Comparison of ENCODE assay signal across 8 cellular contexts in the genomic region with DNA sequence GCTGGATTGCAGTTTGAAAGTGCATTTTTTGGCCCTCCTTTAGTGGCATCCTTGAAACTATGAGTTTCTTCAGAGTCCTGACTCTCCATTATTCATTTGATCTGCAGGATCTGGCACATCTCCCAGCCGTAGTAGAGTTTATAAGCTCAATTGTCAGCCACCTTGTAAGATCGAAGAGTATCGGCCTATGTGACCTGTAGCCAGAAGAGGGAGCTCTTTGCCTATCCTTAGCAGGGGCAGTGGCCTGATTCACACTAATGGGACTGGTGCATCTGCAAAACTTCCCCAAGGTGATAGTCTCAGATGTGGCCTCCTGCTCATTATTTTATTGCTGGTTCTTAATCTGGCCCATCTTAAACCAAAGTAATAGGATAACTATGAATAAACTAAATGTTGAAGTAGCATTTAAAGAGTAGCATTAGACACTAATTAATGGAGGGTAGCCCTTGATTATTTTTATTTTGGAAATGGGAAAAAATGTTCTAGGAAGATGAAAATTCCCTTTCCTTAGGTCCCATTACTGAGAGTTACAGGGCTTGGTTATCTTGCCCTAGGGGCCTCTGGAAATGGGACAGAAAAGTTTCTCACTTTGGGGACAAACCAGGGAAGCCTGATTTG. TPM values are rescaled to one million over a fixed set of nuclear protein-coding genes. Genes with fewer than 3 reads are reported as not detected.
DNase-seq lines count a peak whose midpoint lies in the region; ATAC-seq and TF ChIP-seq lines count a peak whose summit lies in the region.

No MANE protein-coding gene starts in this region.

- peak overlapping the region in 5 of 7 donors; percentile 10 to 75 (median 59) for H3K27ac Mint-ChIP-seq in CD4-positive, alpha-beta memory T cell
- H3K27ac Mint-ChIP-seq in activated CD4-positive, alpha-beta T cell treated with anti-CD3 and anti-CD28 coated beads for 36 hours = no peak overlapping the region
- no peak overlapping the region for H3K27ac Mint-ChIP-seq in mesothelial cell of epicardium

- peaks cover 8 to 10% (median 8%) of the 10 kb centered on the region in 4 donors for H3K4me1 Mint-ChIP-seq in CD4-positive, alpha-beta memory T cell
- H3K4me1 Mint-ChIP-seq in activated CD4-positive, alpha-beta T cell treated with anti-CD3 and anti-CD28 coated beads for 36 hours = peaks cover 12% of the 10 kb centered on the region
- H3K4me1 Mint-ChIP-seq in mesothelial cell of epicardium = peaks cover 11% of the 10 kb centered on the region

- H3K4me3 ChIP-seq in CD4-positive, alpha-beta memory T cell (ENCODE audit: low read length in 2 of 2) = no peak overlapping the region

- H3K27ac ChIP-seq in CD4-positive, alpha-beta memory T cell (ENCODE audit: low read depth, low read length) = no peak overlapping the region

- intact Hi-C loops in CD4-positive, alpha-beta memory T cell (cut with micrococcal nuclease) = loop anchor here (1.0 to 5.0 kb wide), 9 partner anchors 17 to 419 kb away; no protein-coding TSS in a partner anchor
- intact Hi-C loops in activated CD4-positive, alpha-beta T cell treated with anti-CD3 and anti-CD28 coated beads for 36 hours (cut with DNase I, micrococcal nuclease) = loop anchor here (1.0 to 5.0 kb wide), 7 partner anchors 25 to 420 kb away; a partner anchor contains a TSS

- H3K27me3 ChIP-seq in CD4-positive, alpha-beta memory T cell (ENCODE audit: insufficient read depth, low read length) = no peaks in the 10 kb centered on the region

- TF ChIP-seq CTCF in mesothelial cell of epicardium (IDR thresholded peaks at IDR 0.05; ENCODE audit: unreplicated experiment) = peak; percentile 55

- H3K9me3 ChIP-seq in CD4-positive, alpha-beta memory T cell (ENCODE audit: control insufficient read depth in 1 of 2, low read length in 2 of 2) = no peaks in the 10 kb centered on the region

- no peaks in the 10 kb centered on the region for H3K36me3 ChIP-seq in CD4-positive, alpha-beta memory T cell (ENCODE audit: insufficient read depth, low read length)

- H3K27me3 Mint-ChIP-seq in CD4-positive, alpha-beta memory T cell = no peaks in the 10 kb centered on the region
- H3K27me3 Mint-ChIP-seq in activated CD4-positive, alpha-beta T cell treated with anti-CD3 and anti-CD28 coated beads for 36 hours = no peaks in the 10 kb centered on the region
- H3K27me3 Mint-ChIP-seq in mesothelial cell of epicardium (ENCODE audit: low read depth) = no peaks in the 10 kb centered on the region

- no peaks in the 10 kb centered on the region for H3K9me3 Mint-ChIP-seq in CD4-positive, alpha-beta memory T cell
- no peaks in the 10 kb centered on the region for H3K9me3 Mint-ChIP-seq in activated CD4-positive, alpha-beta T cell treated with anti-CD3 and anti-CD28 coated beads for 36 hours (ENCODE audit: low read depth)
- no peaks in the 10 kb centered on the region for H3K9me3 Mint-ChIP-seq in mesothelial cell of epicardium

- ATAC-seq in GM19324 (IDR thresholded peaks at IDR 0.05; ENCODE audit: low FRiP score, unreplicated experiment) (peak; percentile 67), HG03342 (IDR thresholded peaks at IDR 0.05; ENCODE audit: unreplicated experiment) (peak; percentile 50)
- peak; percentile 94 for ATAC-seq in activated CD4-positive, alpha-beta T cell treated with anti-CD3 and anti-CD28 coated beads for 36 hours

- no peak overlapping the region for H3K4me3 Mint-ChIP-seq in CD4-positive, alpha-beta memory T cell
- no peak overlapping the region for H3K4me3 Mint-ChIP-seq in activated CD4-positive, alpha-beta T cell treated with anti-CD3 and anti-CD28 coated beads for 36 hours
- no peak overlapping the region for H3K4me3 Mint-ChIP-seq in mesothelial cell of epicardium

- POLR2A ChIA-PET in CD4-positive, alpha-beta memory T cell (lab: Charles Lee; ENCODE audit: partially characterized antibody) = interaction anchor here (1.0 to 1.2 kb wide), 7 partner anchors 10 to 450 kb away, joined by 3 to 5 read pairs (median 4); a partner anchor contains a TSS
- POLR2A ChIA-PET in activated CD4-positive, alpha-beta T cell treated with anti-CD3 and anti-CD28 coated beads for 36 hours (lab: Charles Lee) = no interaction called here

- CTCF ChIA-PET in CD4-positive, alpha-beta memory T cell (lab: Charles Lee; ENCODE audit: partially characterized antibody) = interaction anchor here (0.6 to 3.7 kb wide), 59 partner anchors 8 to 446 kb away, joined by 3 to 52 read pairs (median 5); a partner anchor contains a TSS
- CTCF ChIA-PET in activated CD4-positive, alpha-beta T cell treated with anti-CD3 and anti-CD28 coated beads for 36 hours (lab: Charles Lee) = interaction anchor here (0.5 to 3.5 kb wide), 56 partner anchors 10 to 673 kb away, joined by 3 to 36 read pairs (median 4); a partner anchor contains a TSS

- DNase-seq in CD4-positive, alpha-beta memory T cell = peak; percentile 70 to 76 (median 73)
- peak; percentile 47 for DNase-seq in NCI-H510A treated with DMSO at 0.1 percent for 48 hours (lab: John Stamatoyannopoulos, UW)
- DNase-seq in activated CD4-positive, alpha-beta T cell treated with anti-CD3 and anti-CD28 coated beads for 36 hours = peak; percentile 73
- peak; percentile 30 for DNase-seq in effector CD8-positive, alpha-beta T cell (lab: John Stamatoyannopoulos, UW)
- peak in 1 of 2 experiments; percentile 60 for DNase-seq in mesothelial cell of epicardium (ENCODE audit: low spot score in 2 of 2, unreplicated experiment in 2 of 2)
- DNase-seq in stimulated activated naive CD4-positive, alpha-beta T cell (lab: John Stamatoyannopoulos, UW) = peak in 5 of 6 experiments; percentile 42 to 77 (median 45)

- peaks cover 1 to 2% of the 10 kb centered on the region in 2 donors for H3K36me3 Mint-ChIP-seq in CD4-positive, alpha-beta memory T cell
- peaks cover 2% of the 10 kb centered on the region for H3K36me3 Mint-ChIP-seq in activated CD4-positive, alpha-beta T cell treated with anti-CD3 and anti-CD28 coated beads for 36 hours (ENCODE audit: low read depth)
- H3K36me3 Mint-ChIP-seq in mesothelial cell of epicardium = no peaks in the 10 kb centered on the region

- no peaks in the 10 kb centered on the region for H3K4me1 ChIP-seq in CD4-positive, alpha-beta memory T cell (ENCODE audit: insufficient read depth, low read length)

RNA-seq across cellular contexts. Expression of a gene that starts 21.2 kb away (rescaled TPM):
- 10 to 100 TPM; 40.9 to 42.1 TPM for total RNA-seq in CD4-positive, alpha-beta memory T cell
- polyA plus RNA-seq in CD4-positive, alpha-beta memory T cell = 10 to 100 TPM; 36.8 to 41.2 TPM
- 10 to 100 TPM in 1 of 2 experiments, 1 to 10 TPM in 1; 9.3 to 12.1 TPM for total RNA-seq in activated CD4-positive, alpha-beta T cell treated with anti-CD3 and anti-CD28 coated beads for 36 hours
- total RNA-seq in mesothelial cell of epicardium = 0.67 to 1.2 TPM (median 0.93 TPM) in 3 replicates

RNA-seq across cellular contexts. Expression of a gene that starts 25.7 kb away (rescaled TPM):
- 1 to 10 TPM; 2.0 to 2.3 TPM for total RNA-seq in CD4-positive, alpha-beta memory T cell
- 1 to 10 TPM in 1 of 2 donors, under 1 TPM in 1; 0.47 to 2.1 TPM for polyA plus RNA-seq in CD4-positive, alpha-beta memory T cell
- 1 to 10 TPM; 8.7 to 9.3 TPM for total RNA-seq in activated CD4-positive, alpha-beta T cell treated with anti-CD3 and anti-CD28 coated beads for 36 hours
- 4.2 to 4.7 TPM (median 4.5 TPM) in 3 replicates for total RNA-seq in mesothelial cell of epicardium

Comparison
In these comparisons a context has a peak if more than half of its experiments do, and no peak if none do; other contexts are left out.
1. H3K27ac Mint-ChIP-seq: peak in CD4-positive, alpha-beta memory T cell (5 of 7); none in activated CD4-positive, alpha-beta T cell treated with anti-CD3 and anti-CD28 coated beads for 36 hours (single experiment) and mesothelial cell of epicardium (single experiment).
2. Peak in every context shown above with its lines, with median percentiles within 50 percentile points of each other: ATAC-seq.